In genomic region chr20:35252037-35252461, GRCh38 we compare ENCODE assay signal across 12 cellular contexts. TPM values are rescaled to one million over a fixed set of nuclear protein-coding genes. Genes with fewer than 3 reads are reported as not detected.
DNase-seq lines count a peak whose midpoint lies in the region; ATAC-seq, FAIRE-seq and TF ChIP-seq lines count a peak whose summit lies in the region.
"Had no signal": no experiment of that assay in that cellular context is flagged by ENCODE, and none has a peak within 500 bp of the region (broad histone marks: within the 10 kb centered on the region; RNA-seq: fewer than 3 reads in every experiment).

No MANE protein-coding gene starts in this region.

- FAIRE-seq in D721Med (lab: Jason Lieb, UNC), result no peak
- FAIRE-seq: RCC 7860 had no signal

- TF ChIP-seq CTCF in D721Med (IDR thresholded peaks at IDR 0.05; ENCODE audit: insufficient read depth, missing control alignments), result no peak

- peak; percentile 2 to 11 for DNase-seq in stimulated activated CD8-positive, alpha-beta memory T cell treated with anti-CD3 and anti-CD28 coated beads, Interleukin-7, amount 100 ng/mL, for 4 hours (ENCODE audit: low read depth in 2 of 2)
- DNase-seq in stimulated activated CD8-positive, alpha-beta memory T cell treated with anti-CD3 and anti-CD28 coated beads, Interleukin-4, amount 100 ng/mL, for 48 hours, result no peak
- no peak for DNase-seq in KBM-7
- no peak for DNase-seq in HT-29 (ENCODE audit: low spot score)
- DNase-seq in D721Med (ENCODE audit: insufficient read length, low spot score), result no peak
- DNase-seq in C1 segment of cervical spinal cord (lab: John Stamatoyannopoulos, UW), result no peak
- DNase-seq: mesendoderm, NCI-H1092, substantia nigra had no signal

- H3K4me1 Mint-ChIP-seq in activated naive CD8-positive, alpha-beta T cell (ENCODE audit: low read depth), result peaks cover 23% of the 10 kb centered on the region

- peak overlapping the region; percentile 77 for H3K27ac Mint-ChIP-seq in activated naive CD8-positive, alpha-beta T cell

- H3K27me3 Mint-ChIP-seq in activated naive CD8-positive, alpha-beta T cell, result no peaks in the 10 kb centered on the region

- H3K9me3 Mint-ChIP-seq in activated naive CD8-positive, alpha-beta T cell (ENCODE audit: low read depth), result no peaks in the 10 kb centered on the region

- peak; percentile 74 for ATAC-seq in HG03159 (IDR thresholded peaks at IDR 0.05; ENCODE audit: unreplicated experiment)

- peak overlapping the region; percentile 2 for H3K4me3 Mint-ChIP-seq in activated naive CD8-positive, alpha-beta T cell

- in situ Hi-C loops in KBM-7 (cut with MboI; ENCODE audit: low pct_unique_long_range_greater_than_20kb, low sequenced_read_pairs), result loop anchor here (25.0 kb wide), 1 partner anchor 415 kb away; the partner anchor contains the start of gene NCOA6

- peaks cover 7% of the 10 kb centered on the region for H3K36me3 Mint-ChIP-seq in activated naive CD8-positive, alpha-beta T cell

RNA-seq across cellular contexts. Expression of gene MMP24, which starts 25.6 kb away (rescaled TPM):
- total RNA-seq in HT-29 (2014; rRNA removed; shearing (Covaris generic)), result 5.7 and 6.3 TPM in 2 replicates

RNA-seq across cellular contexts. Expression of gene MMP24OS, which starts 25.9 kb away (rescaled TPM):
- total RNA-seq in HT-29 (2014; rRNA removed; shearing (Covaris generic)), result 31.6 and 40.1 TPM in 2 replicates

RNA-seq across cellular contexts. Expression of gene EIF6, which starts 32.5 kb away (rescaled TPM):
- total RNA-seq in HT-29 (2014; rRNA removed; shearing (Covaris generic)), result 508 and 511 TPM in 2 replicates

RNA-seq across cellular contexts. Expression of gene FAM83C, which starts 40.2 kb away (rescaled TPM):
- 0.37 and 0.81 TPM in 2 replicates for total RNA-seq in HT-29 (2014; rRNA removed; shearing (Covaris generic))

Comparison
In these comparisons a context has a peak if more than half of its experiments do, and no peak if none do; other contexts are left out.
1. DNase-seq: peak in stimulated activated CD8-positive, alpha-beta memory T cell treated with anti-CD3 and anti-CD28 coated beads, Interleukin-7, amount 100 ng/mL, for 4 hours (2 of 2); none in stimulated activated CD8-positive, alpha-beta memory T cell treated with anti-CD3 and anti-CD28 coated beads, Interleukin-4, amount 100 ng/mL, for 48 hours (single experiment), KBM-7 (single experiment), HT-29 (single experiment), D721Med (single experiment) and C1 segment of cervical spinal cord (0 of 14).